13 cellular contexts compared by ENCODE assay signal in genomic region chr21:44723177-44724131, GRCh38. TPM values are rescaled to one million over a fixed set of nuclear protein-coding genes. Genes with fewer than 3 reads are reported as not detected.
DNase-seq lines count a peak whose midpoint lies in the region; ATAC-seq and FAIRE-seq lines count a peak whose summit lies in the region.
"Had no signal": no experiment of that assay in that cellular context is flagged by ENCODE, and none has a peak within 500 bp of the region (broad histone marks: within the 10 kb centered on the region; RNA-seq: fewer than 3 reads in every experiment).

No MANE protein-coding gene starts in this region.

- DNase-seq in stimulated activated CD4-positive, alpha-beta T cell treated with anti-CD3 and anti-CD28 coated beads, Interleukin-15, amount 100 ng/mL, for 24 hours = peak; percentile 30
- no peak for DNase-seq in stimulated activated CD4-positive, alpha-beta T cell treated with anti-CD3 and anti-CD28 coated beads, Interleukin-4, amount 100 ng/mL, for 1 hour
- DNase-seq in mesenteric fat pad (ENCODE audit: low spot score) (peak; percentile 86), NCI-H1105 treated with DMSO at 0.1 percent for 48 hours (lab: John Stamatoyannopoulos, UW) (no peak), HTR-8/SVneo (ENCODE audit: insufficient read length, low spot score) (no peak), GM19238 (ENCODE audit: insufficient read length, low spot score) (no peak)
- DNase-seq: AML-193, amygdala, spleen had no signal

- FAIRE-seq in HTR-8/SVneo (lab: Jason Lieb, UNC) = no peak

- peaks cover 12% of the 10 kb centered on the region for H3K27me3 Mint-ChIP-seq in activated naive CD4-positive, alpha-beta T cell treated with anti-CD3 and anti-CD28 coated beads, Interleukin-2, amount 50 U/mL, for 24 hours

- H3K9me3 Mint-ChIP-seq in activated naive CD4-positive, alpha-beta T cell treated with anti-CD3 and anti-CD28 coated beads, Interleukin-2, amount 50 U/mL, for 24 hours = no peaks in the 10 kb centered on the region

- no peak for ATAC-seq in HG02870 (IDR thresholded peaks at IDR 0.05; ENCODE audit: unreplicated experiment)

- no peaks in the 10 kb centered on the region for H3K36me3 Mint-ChIP-seq in activated naive CD4-positive, alpha-beta T cell treated with anti-CD3 and anti-CD28 coated beads, Interleukin-2, amount 50 U/mL, for 24 hours

- H3K27ac Mint-ChIP-seq in activated naive CD4-positive, alpha-beta T cell treated with anti-CD3 and anti-CD28 coated beads, Interleukin-2, amount 50 U/mL, for 24 hours = no peak overlapping the region

- H3K4me1 Mint-ChIP-seq in activated naive CD4-positive, alpha-beta T cell treated with anti-CD3 and anti-CD28 coated beads, Interleukin-2, amount 50 U/mL, for 24 hours = peaks cover 9% of the 10 kb centered on the region

- H3K4me3 Mint-ChIP-seq in activated naive CD4-positive, alpha-beta T cell treated with anti-CD3 and anti-CD28 coated beads, Interleukin-2, amount 50 U/mL, for 24 hours = peak overlapping the region; percentile 75

RNA-seq across cellular contexts. Expression of gene TSPEAR, which starts 12.1 kb away (rescaled TPM):
- total RNA-seq in mesenteric fat pad = not detected
- total RNA-seq: fibroblast of lung had no signal

RNA-seq across cellular contexts. Expression of gene KRTAP10-12, which starts 26.5 kb away (rescaled TPM):
- not detected for total RNA-seq in mesenteric fat pad
- total RNA-seq: fibroblast of lung, lung microvascular endothelial cell, spleen had no signal

RNA-seq across cellular contexts. Expression of gene KRTAP12-1, which starts 41.5 kb away (rescaled TPM):
- total RNA-seq in mesenteric fat pad = not detected
- total RNA-seq: fibroblast of lung, lung microvascular endothelial cell, spleen had no signal

RNA-seq across cellular contexts. Expression of gene KRTAP12-2, which starts 56.7 kb away (rescaled TPM):
- not detected for total RNA-seq in mesenteric fat pad
- total RNA-seq: fibroblast of lung, lung microvascular endothelial cell, spleen had no signal

Comparison
In these comparisons a context has a peak if more than half of its experiments do, and no peak if none do; other contexts are left out.
1. DNase-seq: peak in stimulated activated CD4-positive, alpha-beta T cell treated with anti-CD3 and anti-CD28 coated beads, Interleukin-15, amount 100 ng/mL, for 24 hours (single experiment) and mesenteric fat pad (single experiment); none in stimulated activated CD4-positive, alpha-beta T cell treated with anti-CD3 and anti-CD28 coated beads, Interleukin-4, amount 100 ng/mL, for 1 hour (single experiment), NCI-H1105 treated with DMSO at 0.1 percent for 48 hours (single experiment), HTR-8/SVneo (single experiment) and GM19238 (single experiment).